Comparison of ENCODE assay signal across 11 cellular contexts in genomic region chr12:84599539-84599938, GRCh38.
DNase-seq lines count a peak whose midpoint lies in the region; ATAC-seq and TF ChIP-seq lines count a peak whose summit lies in the region.
"Had no signal": no experiment of that assay in that cellular context is flagged by ENCODE, and none has a peak within 500 bp of the region (broad histone marks: within the 10 kb centered on the region; RNA-seq: fewer than 3 reads in every experiment).

No MANE protein-coding gene starts in this region.

- no peaks in the 10 kb centered on the region for H3K27me3 ChIP-seq in mammary epithelial cell (ENCODE audit: insufficient read depth, low read length)
- no peaks in the 10 kb centered on the region for H3K27me3 ChIP-seq in aorta (ENCODE audit: control insufficient read depth in 1 of 2, insufficient read depth in 2 of 2, low read length in 1 of 2)

- no TSS peak for BruUV-seq in mammary epithelial cell (replicated peaks; lab: Mats Ljungman, UMichigan)

- CTCF ChIA-PET in mammary epithelial cell (lab: Charles Lee; ENCODE audit: low non-redundant PET): no interaction called here

- H3K9me3 ChIP-seq in mammary epithelial cell (replicated peaks; ENCODE audit: insufficient read depth, low read length): no peaks in the 10 kb centered on the region
- H3K9me3 ChIP-seq in aorta (ENCODE audit: control insufficient read depth, low read length): no peaks in the 10 kb centered on the region

- in situ Hi-C loops in mammary epithelial cell (cut with MboI; ENCODE audit: low sequenced_read_pairs in 2 of 2): no loop called here

- WGBS in mammary epithelial cell (ENCODE audit: low coverage, missing lambda C conversion rate): 54% methylated on average over 2 of the region's 2 CpGs
- 28 to 32% methylated on average over 2 of the region's 2 CpGs for WGBS in aorta, 2 donors

- dilution Hi-C loops in mammary epithelial cell (cut with HindIII; ENCODE audit: low sequenced_read_pairs): no loop called here

- TF ChIP-seq CTCF in mammary epithelial cell (conservative IDR thresholded peaks at IDR 0.05 in 1 of 2, IDR thresholded peaks at IDR 0.05 in 1 of 2; ENCODE audit: extremely low read depth in 1 of 2, insufficient read depth in 1 of 2, low read depth in 1 of 2, low read length in 2 of 2): no peak

- H3K4me2 ChIP-seq in mammary epithelial cell (ENCODE audit: insufficient read depth, low read depth, low read length): no peak overlapping the region

- H3K27ac ChIP-seq in mammary epithelial cell (ENCODE audit: insufficient read depth, low read depth, low read length): no peak overlapping the region
- H3K27ac ChIP-seq in aorta (ENCODE audit: low read depth in 1 of 2, low read length in 2 of 2): no peak overlapping the region

- H3K9ac ChIP-seq in mammary epithelial cell (ENCODE audit: insufficient read depth, low read length): no peak overlapping the region

- H2AFZ ChIP-seq in mammary epithelial cell (ENCODE audit: low read depth, low read length): no peak overlapping the region

- no peaks in the 10 kb centered on the region for H4K20me1 ChIP-seq in mammary epithelial cell (ENCODE audit: insufficient read depth, low read length)

- H3K4me3 ChIP-seq in mammary epithelial cell (replicated peaks in 1 of 3; ENCODE audit: insufficient read depth in 1 of 3, low read depth in 2 of 3, low read length in 3 of 3) (no peak overlapping the region), aorta (ENCODE audit: low read length in 2 of 2) (no peak overlapping the region)

- intact Hi-C loops in mammary epithelial cell (cut with micrococcal nuclease) (no loop called here), aorta (cut with DNase I) (no loop called here)

- H3K79me2 ChIP-seq in mammary epithelial cell (ENCODE audit: insufficient read depth, low read length): no peaks in the 10 kb centered on the region

- ATAC-seq in aorta (ENCODE audit: low FRiP score): no peak
- no peak for ATAC-seq in HG03139 (IDR thresholded peaks at IDR 0.05; ENCODE audit: unreplicated experiment)

- DNase-seq in DMS53 treated with DMSO at 0.1 percent for 48 hours (lab: John Stamatoyannopoulos, UW; ENCODE audit: unreplicated experiment) (peak; percentile 88), NCI-H146 (lab: John Stamatoyannopoulos, UW) (peak; percentile 45), mammary epithelial cell (peak; percentile 38), myocyte (ENCODE audit: low read depth) (peak; percentile 13), aorta (no peak), CD1c-positive myeloid dendritic cell (ENCODE audit: extremely low spot score) (no peak), kidney glomerular epithelial cell (lab: John Stamatoyannopoulos, UW) (no peak)
- DNase-seq: activated CD4-positive, alpha-beta T cell treated with anti-CD3 and anti-CD28 coated beads, Interleukin-2, amount 50 U/mL, for 1 hour; nucleus accumbens; SHP77 treated with DMSO at 0.1 percent for 48 hours had no signal

- H3K4me1 ChIP-seq in mammary epithelial cell (ENCODE audit: insufficient read depth, low read length) (no peaks in the 10 kb centered on the region), aorta (ENCODE audit: control insufficient read depth in 1 of 2, insufficient read depth in 2 of 2, low read length in 2 of 2) (no peaks in the 10 kb centered on the region)

- H3K36me3 ChIP-seq in mammary epithelial cell (ENCODE audit: insufficient read depth, low read length) (no peaks in the 10 kb centered on the region), aorta (ENCODE audit: control insufficient read depth in 1 of 2, insufficient read depth in 2 of 2, low read length in 1 of 2) (no peaks in the 10 kb centered on the region)

Comparison
In these comparisons a context has a peak if more than half of its experiments do, and no peak if none do; other contexts are left out.
1. DNase-seq: peak in DMS53 treated with DMSO at 0.1 percent for 48 hours (single experiment), NCI-H146 (single experiment), mammary epithelial cell (single experiment) and myocyte (single experiment); none in aorta (0 of 2), CD1c-positive myeloid dendritic cell (single experiment) and kidney glomerular epithelial cell (single experiment).